1 cellular context compared by ENCODE assay signal in the genomic region with DNA sequence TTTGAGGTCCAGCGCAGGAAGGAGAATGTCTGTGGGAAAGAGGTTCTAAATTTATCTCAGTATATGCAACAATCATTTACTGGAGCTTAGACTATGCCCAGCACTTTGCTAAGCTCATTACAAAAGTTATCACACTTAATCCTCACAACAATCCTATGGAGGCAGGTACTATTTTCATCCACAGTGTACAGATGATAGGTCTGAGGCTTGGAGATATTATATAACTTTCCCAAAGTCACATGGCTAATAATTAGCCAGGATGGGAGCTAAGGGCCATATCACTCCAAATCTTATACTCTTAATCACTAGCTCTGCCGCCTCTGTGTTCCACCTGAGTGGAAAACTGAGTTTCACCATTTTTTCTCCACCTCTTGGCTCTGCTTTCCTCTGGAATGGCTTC.
TF ChIP-seq lines count a peak whose summit lies in the region.

No MANE protein-coding gene starts in this region.

TF ChIP-seq in HepG2, 621 proteins besides CTCF, POLR2A, EP300 and RAD21 (continued from another document):
- TF ChIP-seq, protein P1, sequence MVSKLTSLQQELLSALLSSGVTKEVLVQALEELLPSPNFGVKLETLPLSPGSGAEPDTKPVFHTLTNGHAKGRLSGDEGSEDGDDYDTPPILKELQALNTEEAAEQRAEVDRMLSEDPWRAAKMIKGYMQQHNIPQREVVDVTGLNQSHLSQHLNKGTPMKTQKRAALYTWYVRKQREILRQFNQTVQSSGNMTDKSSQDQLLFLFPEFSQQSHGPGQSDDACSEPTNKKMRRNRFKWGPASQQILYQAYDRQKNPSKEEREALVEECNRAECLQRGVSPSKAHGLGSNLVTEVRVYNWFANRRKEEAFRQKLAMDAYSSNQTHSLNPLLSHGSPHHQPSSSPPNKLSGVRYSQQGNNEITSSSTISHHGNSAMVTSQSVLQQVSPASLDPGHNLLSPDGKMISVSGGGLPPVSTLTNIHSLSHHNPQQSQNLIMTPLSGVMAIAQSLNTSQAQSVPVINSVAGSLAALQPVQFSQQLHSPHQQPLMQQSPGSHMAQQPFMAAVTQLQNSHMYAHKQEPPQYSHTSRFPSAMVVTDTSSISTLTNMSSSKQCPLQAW (CRISPR knock-in tag; IDR thresholded peaks at IDR 0.05), result no peak
- TF ChIP-seq ARID2 (CRISPR knock-in tag; IDR thresholded peaks at IDR 0.05; ENCODE audit: borderline replicate concordance) (no peak), GABPA (IDR thresholded peaks at IDR 0.05; ENCODE audit: low read depth, low read length) (no peak), GABPA (CRISPR knock-in tag; IDR thresholded peaks at IDR 0.05; ENCODE audit: low read depth) (no peak), ZNF75D (CRISPR knock-in tag; IDR thresholded peaks at IDR 0.05; ENCODE audit: borderline replicate concordance) (no peak), ZNF232 (CRISPR knock-in tag; IDR thresholded peaks at IDR 0.05; ENCODE audit: borderline replicate concordance) (no peak), TMF1 (CRISPR knock-in tag; IDR thresholded peaks at IDR 0.05; ENCODE audit: low read depth) (no peak), MATR3 (CRISPR knock-in tag; IDR thresholded peaks at IDR 0.05) (no peak), RXRA (CRISPR knock-in tag; IDR thresholded peaks at IDR 0.05) (no peak), SNAI1 (CRISPR knock-in tag; IDR thresholded peaks at IDR 0.05; ENCODE audit: borderline replicate concordance) (no peak), ZNF501 (CRISPR knock-in tag; IDR thresholded peaks at IDR 0.05) (no peak), ZNF264 (CRISPR knock-in tag; IDR thresholded peaks at IDR 0.05) (no peak)
- TF ChIP-seq, protein P2, sequence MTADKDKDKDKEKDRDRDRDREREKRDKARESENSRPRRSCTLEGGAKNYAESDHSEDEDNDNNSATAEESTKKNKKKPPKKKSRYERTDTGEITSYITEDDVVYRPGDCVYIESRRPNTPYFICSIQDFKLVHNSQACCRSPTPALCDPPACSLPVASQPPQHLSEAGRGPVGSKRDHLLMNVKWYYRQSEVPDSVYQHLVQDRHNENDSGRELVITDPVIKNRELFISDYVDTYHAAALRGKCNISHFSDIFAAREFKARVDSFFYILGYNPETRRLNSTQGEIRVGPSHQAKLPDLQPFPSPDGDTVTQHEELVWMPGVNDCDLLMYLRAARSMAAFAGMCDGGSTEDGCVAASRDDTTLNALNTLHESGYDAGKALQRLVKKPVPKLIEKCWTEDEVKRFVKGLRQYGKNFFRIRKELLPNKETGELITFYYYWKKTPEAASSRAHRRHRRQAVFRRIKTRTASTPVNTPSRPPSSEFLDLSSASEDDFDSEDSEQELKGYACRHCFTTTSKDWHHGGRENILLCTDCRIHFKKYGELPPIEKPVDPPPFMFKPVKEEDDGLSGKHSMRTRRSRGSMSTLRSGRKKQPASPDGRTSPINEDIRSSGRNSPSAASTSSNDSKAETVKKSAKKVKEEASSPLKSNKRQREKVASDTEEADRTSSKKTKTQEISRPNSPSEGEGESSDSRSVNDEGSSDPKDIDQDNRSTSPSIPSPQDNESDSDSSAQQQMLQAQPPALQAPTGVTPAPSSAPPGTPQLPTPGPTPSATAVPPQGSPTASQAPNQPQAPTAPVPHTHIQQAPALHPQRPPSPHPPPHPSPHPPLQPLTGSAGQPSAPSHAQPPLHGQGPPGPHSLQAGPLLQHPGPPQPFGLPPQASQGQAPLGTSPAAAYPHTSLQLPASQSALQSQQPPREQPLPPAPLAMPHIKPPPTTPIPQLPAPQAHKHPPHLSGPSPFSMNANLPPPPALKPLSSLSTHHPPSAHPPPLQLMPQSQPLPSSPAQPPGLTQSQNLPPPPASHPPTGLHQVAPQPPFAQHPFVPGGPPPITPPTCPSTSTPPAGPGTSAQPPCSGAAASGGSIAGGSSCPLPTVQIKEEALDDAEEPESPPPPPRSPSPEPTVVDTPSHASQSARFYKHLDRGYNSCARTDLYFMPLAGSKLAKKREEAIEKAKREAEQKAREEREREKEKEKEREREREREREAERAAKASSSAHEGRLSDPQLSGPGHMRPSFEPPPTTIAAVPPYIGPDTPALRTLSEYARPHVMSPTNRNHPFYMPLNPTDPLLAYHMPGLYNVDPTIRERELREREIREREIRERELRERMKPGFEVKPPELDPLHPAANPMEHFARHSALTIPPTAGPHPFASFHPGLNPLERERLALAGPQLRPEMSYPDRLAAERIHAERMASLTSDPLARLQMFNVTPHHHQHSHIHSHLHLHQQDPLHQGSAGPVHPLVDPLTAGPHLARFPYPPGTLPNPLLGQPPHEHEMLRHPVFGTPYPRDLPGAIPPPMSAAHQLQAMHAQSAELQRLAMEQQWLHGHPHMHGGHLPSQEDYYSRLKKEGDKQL (CRISPR knock-in tag; IDR thresholded peaks at IDR 0.05; ENCODE audit: low read depth), result no peak
- TF ChIP-seq, protein P3, sequence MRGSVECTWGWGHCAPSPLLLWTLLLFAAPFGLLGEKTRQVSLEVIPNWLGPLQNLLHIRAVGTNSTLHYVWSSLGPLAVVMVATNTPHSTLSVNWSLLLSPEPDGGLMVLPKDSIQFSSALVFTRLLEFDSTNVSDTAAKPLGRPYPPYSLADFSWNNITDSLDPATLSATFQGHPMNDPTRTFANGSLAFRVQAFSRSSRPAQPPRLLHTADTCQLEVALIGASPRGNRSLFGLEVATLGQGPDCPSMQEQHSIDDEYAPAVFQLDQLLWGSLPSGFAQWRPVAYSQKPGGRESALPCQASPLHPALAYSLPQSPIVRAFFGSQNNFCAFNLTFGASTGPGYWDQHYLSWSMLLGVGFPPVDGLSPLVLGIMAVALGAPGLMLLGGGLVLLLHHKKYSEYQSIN (CRISPR knock-in tag; IDR thresholded peaks at IDR 0.05; ENCODE audit: borderline replicate concordance), result no peak
- TF ChIP-seq, protein P4, sequence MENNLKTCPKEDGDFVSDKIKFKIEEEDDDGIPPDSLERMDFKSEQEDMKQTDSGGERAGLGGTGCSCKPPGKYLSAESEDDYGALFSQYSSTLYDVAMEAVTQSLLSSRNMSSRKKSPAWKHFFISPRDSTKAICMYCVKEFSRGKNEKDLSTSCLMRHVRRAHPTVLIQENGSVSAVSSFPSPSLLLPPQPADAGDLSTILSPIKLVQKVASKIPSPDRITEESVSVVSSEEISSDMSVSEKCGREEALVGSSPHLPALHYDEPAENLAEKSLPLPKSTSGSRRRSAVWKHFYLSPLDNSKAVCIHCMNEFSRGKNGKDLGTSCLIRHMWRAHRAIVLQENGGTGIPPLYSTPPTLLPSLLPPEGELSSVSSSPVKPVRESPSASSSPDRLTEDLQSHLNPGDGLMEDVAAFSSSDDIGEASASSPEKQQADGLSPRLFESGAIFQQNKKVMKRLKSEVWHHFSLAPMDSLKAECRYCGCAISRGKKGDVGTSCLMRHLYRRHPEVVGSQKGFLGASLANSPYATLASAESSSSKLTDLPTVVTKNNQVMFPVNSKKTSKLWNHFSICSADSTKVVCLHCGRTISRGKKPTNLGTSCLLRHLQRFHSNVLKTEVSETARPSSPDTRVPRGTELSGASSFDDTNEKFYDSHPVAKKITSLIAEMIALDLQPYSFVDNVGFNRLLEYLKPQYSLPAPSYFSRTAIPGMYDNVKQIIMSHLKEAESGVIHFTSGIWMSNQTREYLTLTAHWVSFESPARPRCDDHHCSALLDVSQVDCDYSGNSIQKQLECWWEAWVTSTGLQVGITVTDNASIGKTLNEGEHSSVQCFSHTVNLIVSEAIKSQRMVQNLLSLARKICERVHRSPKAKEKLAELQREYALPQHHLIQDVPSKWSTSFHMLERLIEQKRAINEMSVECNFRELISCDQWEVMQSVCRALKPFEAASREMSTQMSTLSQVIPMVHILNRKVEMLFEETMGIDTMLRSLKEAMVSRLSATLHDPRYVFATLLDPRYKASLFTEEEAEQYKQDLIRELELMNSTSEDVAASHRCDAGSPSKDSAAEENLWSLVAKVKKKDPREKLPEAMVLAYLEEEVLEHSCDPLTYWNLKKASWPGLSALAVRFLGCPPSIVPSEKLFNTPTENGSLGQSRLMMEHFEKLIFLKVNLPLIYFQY (CRISPR knock-in tag; IDR thresholded peaks at IDR 0.05; ENCODE audit: borderline replicate concordance), result no peak
- TF ChIP-seq, protein P5, sequence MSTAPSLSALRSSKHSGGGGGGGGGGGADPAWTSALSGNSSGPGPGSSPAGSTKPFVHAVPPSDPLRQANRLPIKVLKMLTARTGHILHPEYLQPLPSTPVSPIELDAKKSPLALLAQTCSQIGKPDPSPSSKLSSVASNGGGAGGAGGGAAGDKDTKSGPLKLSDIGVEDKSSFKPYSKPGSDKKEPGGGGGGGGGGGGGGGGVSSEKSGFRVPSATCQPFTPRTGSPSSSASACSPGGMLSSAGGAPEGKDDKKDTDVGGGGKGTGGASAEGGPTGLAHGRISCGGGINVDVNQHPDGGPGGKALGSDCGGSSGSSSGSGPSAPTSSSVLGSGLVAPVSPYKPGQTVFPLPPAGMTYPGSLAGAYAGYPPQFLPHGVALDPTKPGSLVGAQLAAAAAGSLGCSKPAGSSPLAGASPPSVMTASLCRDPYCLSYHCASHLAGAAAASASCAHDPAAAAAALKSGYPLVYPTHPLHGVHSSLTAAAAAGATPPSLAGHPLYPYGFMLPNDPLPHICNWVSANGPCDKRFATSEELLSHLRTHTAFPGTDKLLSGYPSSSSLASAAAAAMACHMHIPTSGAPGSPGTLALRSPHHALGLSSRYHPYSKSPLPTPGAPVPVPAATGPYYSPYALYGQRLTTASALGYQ (CRISPR knock-in tag; IDR thresholded peaks at IDR 0.05), result no peak
- TF ChIP-seq, protein P6, sequence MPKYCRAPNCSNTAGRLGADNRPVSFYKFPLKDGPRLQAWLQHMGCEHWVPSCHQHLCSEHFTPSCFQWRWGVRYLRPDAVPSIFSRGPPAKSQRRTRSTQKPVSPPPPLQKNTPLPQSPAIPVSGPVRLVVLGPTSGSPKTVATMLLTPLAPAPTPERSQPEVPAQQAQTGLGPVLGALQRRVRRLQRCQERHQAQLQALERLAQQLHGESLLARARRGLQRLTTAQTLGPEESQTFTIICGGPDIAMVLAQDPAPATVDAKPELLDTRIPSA (CRISPR knock-in tag; IDR thresholded peaks at IDR 0.05; ENCODE audit: borderline replicate concordance), result no peak
- TF ChIP-seq, protein P7, sequence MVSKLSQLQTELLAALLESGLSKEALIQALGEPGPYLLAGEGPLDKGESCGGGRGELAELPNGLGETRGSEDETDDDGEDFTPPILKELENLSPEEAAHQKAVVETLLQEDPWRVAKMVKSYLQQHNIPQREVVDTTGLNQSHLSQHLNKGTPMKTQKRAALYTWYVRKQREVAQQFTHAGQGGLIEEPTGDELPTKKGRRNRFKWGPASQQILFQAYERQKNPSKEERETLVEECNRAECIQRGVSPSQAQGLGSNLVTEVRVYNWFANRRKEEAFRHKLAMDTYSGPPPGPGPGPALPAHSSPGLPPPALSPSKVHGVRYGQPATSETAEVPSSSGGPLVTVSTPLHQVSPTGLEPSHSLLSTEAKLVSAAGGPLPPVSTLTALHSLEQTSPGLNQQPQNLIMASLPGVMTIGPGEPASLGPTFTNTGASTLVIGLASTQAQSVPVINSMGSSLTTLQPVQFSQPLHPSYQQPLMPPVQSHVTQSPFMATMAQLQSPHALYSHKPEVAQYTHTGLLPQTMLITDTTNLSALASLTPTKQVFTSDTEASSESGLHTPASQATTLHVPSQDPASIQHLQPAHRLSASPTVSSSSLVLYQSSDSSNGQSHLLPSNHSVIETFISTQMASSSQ (IDR thresholded peaks at IDR 0.05; ENCODE audit: low read depth), result no peak
- TF ChIP-seq, protein P7 (CRISPR knock-in tag; IDR thresholded peaks at IDR 0.05; ENCODE audit: borderline replicate concordance), result no peak
TF ChIP-seq in HepG2: peak in this region for 0.
